ENCODE assay signal across 1 cellular context in the genomic region with DNA sequence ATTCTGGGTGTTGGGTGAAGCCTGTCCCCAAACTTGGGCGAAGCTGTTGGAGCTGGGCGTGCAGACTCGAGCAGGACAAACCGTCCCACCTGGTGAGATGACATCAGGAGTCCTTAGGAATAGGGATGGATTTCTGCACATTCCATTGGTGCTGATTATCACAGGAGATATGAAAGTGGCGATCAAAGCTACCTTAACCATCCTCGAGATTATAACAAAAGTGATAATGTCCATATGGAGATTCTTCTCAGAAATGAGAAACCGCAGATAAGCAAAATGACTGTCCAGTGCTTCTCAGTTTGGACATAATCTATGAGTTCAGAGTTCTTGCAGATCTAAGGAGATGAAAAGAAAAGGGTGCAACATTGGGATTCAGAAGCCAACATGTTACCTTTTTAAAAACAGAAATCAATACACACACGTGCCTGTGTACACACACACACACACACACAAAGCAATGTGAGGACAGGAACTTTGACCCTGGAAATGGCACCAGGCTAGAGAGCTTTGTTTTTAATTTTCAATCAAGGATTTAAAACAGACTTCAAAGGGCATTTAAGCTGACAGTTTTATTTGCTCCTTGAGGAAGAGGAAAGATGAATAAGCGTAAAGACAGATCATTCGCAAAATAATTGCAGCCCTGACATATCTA.
TF ChIP-seq lines count a peak whose summit lies in the region.

No MANE protein-coding gene starts in this region.

TF ChIP-seq in HepG2, 621 proteins besides CTCF, POLR2A, EP300 and RAD21:
- TF ChIP-seq NR2F6 (IDR thresholded peaks at IDR 0.05) (0 out of 2 replicates have a peak, but pooled peaks have one; percentile 15), NR2F6 (CRISPR knock-in tag; IDR thresholded peaks at IDR 0.05) (no peak), ONECUT2 (CRISPR knock-in tag; IDR thresholded peaks at IDR 0.05) (peak; percentile 67; the same call in 1 of the 2 replicates), MIER2 (CRISPR knock-in tag; IDR thresholded peaks at IDR 0.05) (no peak), NR2C2 (CRISPR knock-in tag; IDR thresholded peaks at IDR 0.05; ENCODE audit: borderline replicate concordance) (peak; percentile 34; the same call in 1 of the 2 replicates), FOXA3 (CRISPR knock-in tag; IDR thresholded peaks at IDR 0.05) (peak; percentile 25; the same call in 1 of the 2 replicates), FOXP1 (IDR thresholded peaks at IDR 0.05) (no peak), FOXP1 (CRISPR knock-in tag; IDR thresholded peaks at IDR 0.05) (peak; percentile 52; the same call in 1 of the 2 replicates), TCF7 (IDR thresholded peaks at IDR 0.05; ENCODE audit: low read depth) (0 out of 2 replicates have a peak, but pooled peaks have one; percentile 33), ZNF780A (CRISPR knock-in tag; IDR thresholded peaks at IDR 0.05) (no peak), BHLHE40 (IDR thresholded peaks at IDR 0.05; ENCODE audit: low read length) (peak; percentile 86), HNF4A (CRISPR knock-in tag; IDR thresholded peaks at IDR 0.05) (peak; percentile 54), SOX6 (IDR thresholded peaks at IDR 0.05) (no peak), SOX6 (CRISPR knock-in tag; IDR thresholded peaks at IDR 0.05) (0 out of 2 replicates have a peak, but pooled peaks have one; percentile 30)
